Comparison of ENCODE assay signal across 21 cellular contexts in the genomic region with DNA sequence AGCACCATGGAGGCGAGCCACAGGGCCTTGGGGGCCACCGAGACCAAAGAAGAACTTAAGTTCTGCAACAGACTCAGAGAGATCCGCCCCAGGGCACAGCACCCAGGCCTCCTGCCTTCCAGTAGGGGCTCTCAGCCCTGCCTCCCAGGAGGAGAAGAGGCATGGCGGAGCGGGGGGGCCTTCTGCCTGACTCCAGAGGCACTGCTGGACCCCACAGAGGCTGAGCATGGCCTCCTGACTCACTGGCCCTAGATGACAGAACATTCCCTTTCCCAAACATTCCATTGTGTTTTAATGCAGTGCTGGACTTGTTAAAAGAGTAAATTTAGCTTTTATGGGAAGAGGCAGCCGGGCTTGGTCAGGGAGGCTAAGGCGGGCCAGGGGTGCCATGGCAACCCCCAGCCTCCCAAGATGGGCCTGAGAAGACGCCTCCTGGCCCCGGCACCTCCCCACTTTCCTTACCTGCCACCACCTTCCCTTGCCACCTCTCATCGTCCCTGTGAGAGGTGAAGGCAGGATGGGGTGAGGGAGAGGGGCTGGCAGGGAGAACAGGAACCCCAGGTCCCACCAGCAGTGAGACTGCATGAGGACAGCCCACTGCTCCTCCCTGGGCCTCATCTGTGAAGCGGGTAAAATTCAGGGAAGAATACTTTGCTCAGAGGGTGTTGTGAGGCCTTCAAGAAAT.
DNase-seq lines count a peak whose midpoint lies in the region; ATAC-seq, FAIRE-seq and TF ChIP-seq lines count a peak whose summit lies in the region.
"Had no signal": no experiment of that assay in that cellular context is flagged by ENCODE, and none has a peak within 500 bp of the region (broad histone marks: within the 10 kb centered on the region; RNA-seq: fewer than 3 reads in every experiment).

No MANE protein-coding gene starts in this region.

- H3K9me3 ChIP-seq in heart left ventricle (no peaks in the 10 kb centered on the region), tibial artery (no peaks in the 10 kb centered on the region)
- H3K9me3 ChIP-seq: body of pancreas, upper lobe of left lung had no signal

- DNase-seq in Right ventricle myocardium superior (peak; percentile 40), heart left ventricle (no peak), neural crest cell (ENCODE audit: low read depth, low spot score) (no peak), tibial artery (peak; percentile 12 to 56), NOMO-1 treated with dmso at 0.1 percent for 144 hours (lab: John Stamatoyannopoulos, UW; ENCODE audit: unreplicated experiment) (no peak), frontal cortex (ENCODE audit: low spot score in 2 of 2) (no peak), kidney glomerular epithelial cell (lab: John Stamatoyannopoulos, UW) (no peak)
- DNase-seq: activated CD4-positive, alpha-beta T cell treated with anti-CD3 and anti-CD28 coated beads, Interleukin-2, amount 50 U/mL, for 1 hour; activated CD8-positive, alpha-beta memory T cell treated with anti-CD3 and anti-CD28 coated beads, Interleukin-2, amount 50 U/mL, for 4 hours; body of pancreas; H9; midbrain; NCI-H1436; NCI-H510A treated with DMSO at 0.1 percent for 48 hours; NK-92 treated with Interleukin-12 subunit alpha and Interleukin-12 subunit beta, amount 100 ng/mL, for 24 hours; stimulated activated CD4-positive, alpha-beta T cell treated with anti-CD3 and anti-CD28 coated beads, Interleukin-12 subunit alpha, Interleukin-12 subunit beta, amount 100 ng/mL, for 4 hours; stimulated activated CD4-positive, alpha-beta T cell treated with anti-CD3 and anti-CD28 coated beads, Interleukin-4, amount 100 ng/mL, for 4 hours had no signal

- H3K4me3 Mint-ChIP-seq in dendritic cell treated with granulocyte-macrophage colony-stimulating factor and Interleukin-4, amounts not matched to agents 40 ng/mL and 50 ng/mL, for 4 days, result no peak overlapping the region
- H3K4me3 Mint-ChIP-seq in neural crest cell, result no peak overlapping the region
- H3K4me3 Mint-ChIP-seq: H9; T-helper 1 cell treated with Interleukin-12 subunit alpha and Interleukin-12 subunit beta and Interleukin-4 antibody, amounts not matched to agents 30 μg/mL and 1 μg/mL, for 36 hours had no signal

- H3K36me3 ChIP-seq in heart left ventricle, result no peaks in the 10 kb centered on the region
- no peaks in the 10 kb centered on the region for H3K36me3 ChIP-seq in tibial artery
- H3K36me3 ChIP-seq: upper lobe of left lung had no signal

- no peak for FAIRE-seq in frontal cortex (lab: Jason Lieb, UNC)
- FAIRE-seq: RCC 7860 had no signal

- no peaks in the 10 kb centered on the region for H3K27me3 ChIP-seq in heart left ventricle
- no peaks in the 10 kb centered on the region for H3K27me3 ChIP-seq in tibial artery
- H3K27me3 ChIP-seq: body of pancreas, upper lobe of left lung had no signal

- WGBS in heart left ventricle, 4 donors, result 94 to 98% (median 97%) methylated on average over 11 of the region's 11 CpGs

- no peaks in the 10 kb centered on the region for H3K9me3 Mint-ChIP-seq in dendritic cell treated with granulocyte-macrophage colony-stimulating factor and Interleukin-4, amounts not matched to agents 40 ng/mL and 50 ng/mL, for 4 days
- H3K9me3 Mint-ChIP-seq in neural crest cell, result no peaks in the 10 kb centered on the region
- H3K9me3 Mint-ChIP-seq: T-helper 1 cell treated with Interleukin-12 subunit alpha and Interleukin-12 subunit beta and Interleukin-4 antibody, amounts not matched to agents 30 μg/mL and 1 μg/mL, for 36 hours had no signal

- H3K27ac ChIP-seq in heart left ventricle, result no peak overlapping the region
- peak overlapping the region; percentile 20 to 39 for H3K27ac ChIP-seq in tibial artery
- H3K27ac ChIP-seq: body of pancreas, upper lobe of left lung had no signal

- TF ChIP-seq POLR2A in heart left ventricle (IDR thresholded peaks at IDR 0.05), result no peak

- H3K27me3 Mint-ChIP-seq in dendritic cell treated with granulocyte-macrophage colony-stimulating factor and Interleukin-4, amounts not matched to agents 40 ng/mL and 50 ng/mL, for 4 days, result peaks cover 13% of the 10 kb centered on the region
- no peaks in the 10 kb centered on the region for H3K27me3 Mint-ChIP-seq in neural crest cell (ENCODE audit: low read depth)

- intact Hi-C loops in Right ventricle myocardium superior (cut with DNase I) (no loop called here), heart left ventricle (cut with DNase I) (loop anchor here in 1 of 10 donors (5.0 kb wide), 1 partner anchor 43 kb away; no protein-coding TSS in a partner anchor), tibial artery (cut with DNase I; ENCODE audit: low total_unique reads) (no loop called here)
- intact Hi-C loops in dendritic cell treated with granulocyte-macrophage colony-stimulating factor and Interleukin-4, amounts not matched to agents 40 ng/mL and 50 ng/mL, for 4 days (cut with micrococcal nuclease), result no loop called here

- ATAC-seq in Right ventricle myocardium superior (ENCODE audit: poor library complexity) (no peak), heart left ventricle (no peak)
- ATAC-seq: body of pancreas had no signal

- peak overlapping the region; percentile 60 for H3K27ac Mint-ChIP-seq in dendritic cell treated with granulocyte-macrophage colony-stimulating factor and Interleukin-4, amounts not matched to agents 40 ng/mL and 50 ng/mL, for 4 days
- peak overlapping the region; percentile 27 for H3K27ac Mint-ChIP-seq in neural crest cell (ENCODE audit: unreplicated experiment)
- H3K27ac Mint-ChIP-seq: T-helper 1 cell treated with Interleukin-12 subunit alpha and Interleukin-12 subunit beta and Interleukin-4 antibody, amounts not matched to agents 30 μg/mL and 1 μg/mL, for 36 hours had no signal

- H3K4me1 Mint-ChIP-seq in dendritic cell treated with granulocyte-macrophage colony-stimulating factor and Interleukin-4, amounts not matched to agents 40 ng/mL and 50 ng/mL, for 4 days (ENCODE audit: low read depth), result peaks cover 46% of the 10 kb centered on the region
- H3K4me1 Mint-ChIP-seq in neural crest cell, result peaks cover 23% of the 10 kb centered on the region

- no peaks in the 10 kb centered on the region for H3K36me3 Mint-ChIP-seq in dendritic cell treated with granulocyte-macrophage colony-stimulating factor and Interleukin-4, amounts not matched to agents 40 ng/mL and 50 ng/mL, for 4 days (ENCODE audit: low read depth)
- no peaks in the 10 kb centered on the region for H3K36me3 Mint-ChIP-seq in neural crest cell (ENCODE audit: low read depth)

- H3K4me1 ChIP-seq in heart left ventricle (peaks cover 0 to 38% (median 16%) of the 10 kb centered on the region in 12 donors), tibial artery (peaks cover 0 to 53% (median 26%) of the 10 kb centered on the region in 4 donors)

- H3K4me3 ChIP-seq in heart left ventricle, result no peak overlapping the region
- H3K4me3 ChIP-seq in tibial artery, result no peak overlapping the region
- H3K4me3 ChIP-seq: body of pancreas, upper lobe of left lung had no signal

- no peak for TF ChIP-seq CTCF in heart left ventricle (IDR thresholded peaks at IDR 0.05)
- TF ChIP-seq CTCF in neural crest cell (conservative IDR thresholded peaks at IDR 0.05), result no peak
- no peak for TF ChIP-seq CTCF in tibial artery (IDR thresholded peaks at IDR 0.05)

Comparison
In these comparisons a context has a peak if more than half of its experiments do, and no peak if none do; other contexts are left out.
1. DNase-seq: peak in Right ventricle myocardium superior (single experiment) and tibial artery (2 of 2); none in heart left ventricle (0 of 5), neural crest cell (single experiment), NOMO-1 treated with dmso at 0.1 percent for 144 hours (single experiment), frontal cortex (0 of 2) and kidney glomerular epithelial cell (single experiment).
2. H3K27ac ChIP-seq: peak in tibial artery (2 of 2); none in heart left ventricle (0 of 12).